In the genomic region with DNA sequence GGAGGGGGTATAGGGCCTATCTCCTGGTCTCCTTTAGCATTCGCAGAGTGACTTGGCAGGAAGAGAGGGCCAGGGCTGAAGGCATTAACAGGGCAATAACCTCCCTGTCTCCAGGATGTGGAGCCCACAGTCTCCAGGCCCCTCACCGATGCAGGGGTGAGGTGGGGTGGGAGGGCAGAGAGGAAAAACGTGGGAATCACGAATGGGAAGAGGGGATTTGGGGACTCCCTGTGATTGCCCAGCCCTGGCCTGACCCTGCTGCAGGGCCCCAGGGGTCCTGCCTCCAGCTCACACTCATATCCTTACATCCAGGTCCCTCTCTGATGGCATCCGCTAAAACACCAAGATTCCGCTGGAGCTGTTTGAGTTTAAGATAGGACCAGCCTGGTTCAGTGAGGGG, we compare ENCODE assay signal across 26 cellular contexts. TPM values are rescaled to one million over a fixed set of nuclear protein-coding genes. Genes with fewer than 3 reads are reported as not detected.
"Had no signal": no experiment of that assay in that cellular context is flagged by ENCODE, and none has a peak within 500 bp of the region (broad histone marks: within the 10 kb centered on the region; RNA-seq: fewer than 3 reads in every experiment).

No MANE protein-coding gene starts in this region.

- H3K9me3 ChIP-seq: gastrocnemius medialis, pancreas, right lobe of liver, testis, tibial artery, upper lobe of left lung, uterus had no signal

- DNase-seq: dorsolateral prefrontal cortex; effector CD4-positive, alpha-beta T cell; foreskin fibroblast; gastrocnemius medialis; head of caudate nucleus; mesenchymal stem cell; naive thymus-derived CD8-positive, alpha-beta T cell; nephron progenitor cell; occipital lobe; pancreas; right lobe of liver; stimulated activated CD4-positive, alpha-beta T cell treated with anti-CD3 and anti-CD28 coated beads, Interleukin-4, amount 100 ng/mL, for 4 hours; stimulated activated naive CD8-positive, alpha-beta T cell treated with anti-CD3 and anti-CD28 coated beads, Interleukin-15, Interleukin-2, amounts not matched to agents 100 U/mL and 50 U/mL, for 24 hours; substantia nigra; testis; tibial artery; uterus had no signal

- FAIRE-seq: colon, keratinocyte, pancreas had no signal

- H3K4me3 ChIP-seq: dorsolateral prefrontal cortex, gastrocnemius medialis, pancreas, right lobe of liver, testis, tibial artery, upper lobe of left lung, uterus had no signal

- H3K27me3 ChIP-seq: dorsolateral prefrontal cortex, gastrocnemius medialis, pancreas, right lobe of liver, testis, tibial artery, upper lobe of left lung, uterus had no signal

- ATAC-seq: esophagus mucosa; gastrocnemius medialis; left lobe of liver; naive thymus-derived CD8-positive, alpha-beta T cell; pancreas; right lobe of liver; stimulated activated memory B cell treated with anti-CD40 and anti-IgM and Interleukin-4, amounts not matched to agents 10 μg/mL and 1 μg/mL and 100 μg/mL, for 72 hours; stimulated activated naive CD8-positive, alpha-beta T cell treated with anti-CD3 and anti-CD28 coated beads, Interleukin-15, Interleukin-2, amounts not matched to agents 100 U/mL and 50 U/mL, for 24 hours had no signal

- H3K36me3 ChIP-seq: gastrocnemius medialis, pancreas, right lobe of liver, uterus had no signal

- H3K4me1 ChIP-seq: gastrocnemius medialis, pancreas, right lobe of liver, testis, tibial artery, upper lobe of left lung, uterus had no signal

- H3K27ac ChIP-seq: dorsolateral prefrontal cortex, epithelial cell of prostate, gastrocnemius medialis, pancreas, right lobe of liver, testis, tibial artery, upper lobe of left lung, uterus had no signal

RNA-seq across cellular contexts. Expression of a gene that starts 14.6 kb away (rescaled TPM):
- total RNA-seq: gastrocnemius medialis, glomerular endothelial cell, myocyte had no signal
